Comparison of ENCODE assay signal across 12 cellular contexts in genomic region chr1:173479649-173480048, GRCh38. TPM values are rescaled to one million over a fixed set of nuclear protein-coding genes. Genes with fewer than 3 reads are reported as not detected.
A peak's percentile ranks its signal among the peaks of the same experiment; 100 is the strongest.
DNase-seq lines count a peak whose midpoint lies in the region; ATAC-seq and TF ChIP-seq lines count a peak whose summit lies in the region.
"Had no signal": no experiment of that assay in that cellular context is flagged by ENCODE, and none has a peak within 500 bp of the region (broad histone marks: within the 10 kb centered on the region; RNA-seq: fewer than 3 reads in every experiment).

No MANE protein-coding gene starts in this region.

- 35 to 36% methylated on average over 4 of the region's 4 CpGs for WGBS in testis, 2 donors

- no peaks in the 10 kb centered on the region for H3K9me3 Mint-ChIP-seq in activated naive CD8-positive, alpha-beta T cell (ENCODE audit: low read depth)
- H3K9me3 Mint-ChIP-seq in activated naive CD8-positive, alpha-beta T cell treated with anti-CD3 and anti-CD28 coated beads for 36 hours, result no peaks in the 10 kb centered on the region

- H3K36me3 Mint-ChIP-seq in activated naive CD8-positive, alpha-beta T cell, result peaks cover 4% of the 10 kb centered on the region
- peaks cover 42% of the 10 kb centered on the region for H3K36me3 Mint-ChIP-seq in activated naive CD8-positive, alpha-beta T cell treated with anti-CD3 and anti-CD28 coated beads for 36 hours

- peak overlapping the region; percentile 88 to 95 for H3K4me3 ChIP-seq in ascending aorta
- H3K4me3 ChIP-seq in iPS-18a (ENCODE audit: low read length), result peak overlapping the region; percentile 94
- H3K4me3 ChIP-seq in testis, result no peak overlapping the region

- intact Hi-C loops in ascending aorta (cut with DNase I) (loop anchor here (5.0 to 10.0 kb wide), 3 partner anchors 233 to 1525 kb away; partner anchors contain the start of gene KLHL20), testis (cut with DNase I; ENCODE audit: low total_unique reads) (no loop called here)

- DNase-seq in activated naive CD8-positive, alpha-beta T cell treated with anti-CD3 and anti-CD28 coated beads for 36 hours, result no peak
- DNase-seq in ascending aorta (ENCODE audit: low spot score in 2 of 2) (no peak), testis (no peak), NCI-H345 treated with DMSO at 0.1 percent for 48 hours (lab: John Stamatoyannopoulos, UW; ENCODE audit: unreplicated experiment) (no peak)
- DNase-seq in stimulated activated CD4-positive, alpha-beta T cell treated with anti-CD3 and anti-CD28 coated beads, Interleukin-12 subunit alpha, Interleukin-12 subunit beta, amount 100 ng/mL, for 4 hours, result no peak
- DNase-seq: activated T-cell treated with anti-CD3 and anti-CD28 coated beads, Interleukin-2, amount 50 U/mL, for 1 hour; C1 segment of cervical spinal cord; uterus had no signal

- no peak for ATAC-seq in GM19328 (IDR thresholded peaks at IDR 0.05; ENCODE audit: unreplicated experiment)

- peaks cover 49% of the 10 kb centered on the region for H3K4me1 Mint-ChIP-seq in activated naive CD8-positive, alpha-beta T cell (ENCODE audit: low read depth)
- peaks cover 44% of the 10 kb centered on the region for H3K4me1 Mint-ChIP-seq in activated naive CD8-positive, alpha-beta T cell treated with anti-CD3 and anti-CD28 coated beads for 36 hours

- no peaks in the 10 kb centered on the region for H3K9me3 ChIP-seq in ascending aorta
- H3K9me3 ChIP-seq in iPS-18a (ENCODE audit: control insufficient read depth, low read depth, low read length), result no peaks in the 10 kb centered on the region
- H3K9me3 ChIP-seq in testis, result no peaks in the 10 kb centered on the region
- H3K9me3 ChIP-seq: uterus had no signal

- H3K27me3 ChIP-seq in ascending aorta (no peaks in the 10 kb centered on the region), iPS-18a (ENCODE audit: control insufficient read depth, insufficient read depth, low read length) (no peaks in the 10 kb centered on the region), testis (no peaks in the 10 kb centered on the region)
- H3K27me3 ChIP-seq: uterus had no signal

- H3K9ac ChIP-seq in iPS-18a (ENCODE audit: low read length), result peak overlapping the region; percentile 6

- no peaks in the 10 kb centered on the region for H3K27me3 Mint-ChIP-seq in activated naive CD8-positive, alpha-beta T cell
- H3K27me3 Mint-ChIP-seq in activated naive CD8-positive, alpha-beta T cell treated with anti-CD3 and anti-CD28 coated beads for 36 hours, result no peaks in the 10 kb centered on the region

- H3K27ac ChIP-seq in ascending aorta (no peak overlapping the region), iPS-18a (ENCODE audit: low read length) (no peak overlapping the region), testis (peak overlapping the region; percentile 73 to 99)
- H3K27ac ChIP-seq: RWPE1 had no signal

- peaks cover 34 to 39% of the 10 kb centered on the region in 2 donors for H3K36me3 ChIP-seq in ascending aorta
- peaks cover 47% of the 10 kb centered on the region for H3K36me3 ChIP-seq in iPS-18a (ENCODE audit: control insufficient read depth, low read depth, low read length)
- no peaks in the 10 kb centered on the region for H3K36me3 ChIP-seq in testis (ENCODE audit: low read depth, missing control alignments)
- H3K36me3 ChIP-seq: uterus had no signal

- TF ChIP-seq CTCF in ascending aorta (IDR thresholded peaks at IDR 0.05), result no peak
- no peak for TF ChIP-seq CTCF in testis (IDR thresholded peaks at IDR 0.05)

- H3K4me3 Mint-ChIP-seq in activated naive CD8-positive, alpha-beta T cell, result peak overlapping the region; percentile 90
- no peak overlapping the region for H3K4me3 Mint-ChIP-seq in activated naive CD8-positive, alpha-beta T cell treated with anti-CD3 and anti-CD28 coated beads for 36 hours

- H3K4me1 ChIP-seq in ascending aorta (peaks cover 12 to 29% of the 10 kb centered on the region in 2 donors), iPS-18a (ENCODE audit: control insufficient read depth, low read depth, low read length) (peaks cover 17% of the 10 kb centered on the region), testis (peaks cover 32% of the 10 kb centered on the region)

- H3K27ac Mint-ChIP-seq in activated naive CD8-positive, alpha-beta T cell, result peak overlapping the region; percentile 58
- no peak overlapping the region for H3K27ac Mint-ChIP-seq in activated naive CD8-positive, alpha-beta T cell treated with anti-CD3 and anti-CD28 coated beads for 36 hours

- TF ChIP-seq POLR2A in testis (IDR thresholded peaks at IDR 0.05), result no peak

RNA-seq across cellular contexts. Expression of gene PRDX6, which starts 2.5 kb away (rescaled TPM):
- 100 to 1,000 TPM; 168 to 175 TPM for total RNA-seq in activated naive CD8-positive, alpha-beta T cell treated with anti-CD3 and anti-CD28 coated beads for 36 hours
- total RNA-seq in ascending aorta (163 TPM), testis (100 to 1,000 TPM; 376 to 458 TPM)
- 385 TPM for polyA plus RNA-seq in testis (ENCODE audit: insufficient read depth, low read depth, low replicate concordance)

Comparison
In these comparisons a context has a peak if more than half of its experiments do, and no peak if none do; other contexts are left out.
1. H3K27ac ChIP-seq: peak in testis (2 of 2); none in ascending aorta (0 of 2) and iPS-18a (single experiment).
2. H3K4me3 ChIP-seq: peak in ascending aorta (2 of 2) and iPS-18a (single experiment); none in testis (0 of 2).